In the genomic region with DNA sequence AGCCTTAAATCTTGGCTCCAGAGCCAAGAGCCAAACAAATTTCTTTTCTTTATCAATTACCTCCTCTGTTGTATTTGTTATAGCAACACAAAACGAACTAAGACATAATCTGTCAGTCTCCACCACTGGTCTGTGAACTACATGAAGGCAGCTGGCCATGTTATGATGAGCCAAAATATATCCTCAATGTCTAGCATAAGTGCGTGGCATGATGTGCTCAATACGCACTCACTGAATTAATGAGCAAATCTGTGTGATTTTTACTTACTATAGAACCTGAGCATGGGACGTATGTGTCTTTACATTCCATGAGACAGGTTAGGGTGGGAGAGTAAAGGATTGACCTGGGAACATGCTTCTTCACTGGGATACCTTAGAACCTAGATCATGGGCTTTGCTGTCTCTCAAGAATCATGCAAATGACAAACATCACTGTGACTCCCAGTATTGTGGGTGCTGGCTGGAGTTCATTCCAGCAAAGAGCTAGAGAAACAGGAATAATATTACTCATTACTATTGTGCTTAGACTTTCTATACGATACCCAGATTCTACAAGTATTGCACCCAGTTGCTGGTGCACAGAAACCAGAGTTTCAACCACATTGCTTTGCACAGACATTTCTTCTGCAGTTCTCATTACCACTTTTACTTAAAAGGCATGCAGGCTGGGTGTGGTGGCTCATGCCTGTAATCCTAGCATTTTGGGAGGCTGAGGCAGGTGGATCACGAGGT, we compare ENCODE assay signal across 31 cellular contexts.
DNase-seq lines count a peak whose midpoint lies in the region; ATAC-seq, FAIRE-seq and TF ChIP-seq lines count a peak whose summit lies in the region.
"Had no signal": no experiment of that assay in that cellular context is flagged by ENCODE, and none has a peak within 500 bp of the region (broad histone marks: within the 10 kb centered on the region; RNA-seq: fewer than 3 reads in every experiment).

No MANE protein-coding gene starts in this region.

- H3K27me3 Mint-ChIP-seq in activated CD4-positive, alpha-beta T cell treated with anti-CD3 and anti-CD28 coated beads, Interleukin-2, amount 10 ng/mL, durations not matched to agents 7 days and 5 days = no peaks in the 10 kb centered on the region
- H3K27me3 Mint-ChIP-seq: CD4-positive, alpha-beta T cell had no signal

- H3K9ac ChIP-seq in KMS-11 (no peak overlapping the region), K562 (ENCODE audit: insufficient read depth in 1 of 2, low read depth in 2 of 2, low read length in 2 of 2) (no peak overlapping the region)

- no TSS peak for BruUV-seq in K562 (replicated peaks; lab: Mats Ljungman, UMichigan)

- H3K36me3 ChIP-seq in KMS-11 (ENCODE audit: insufficient read depth) = no peaks in the 10 kb centered on the region
- no peaks in the 10 kb centered on the region for H3K36me3 ChIP-seq in K562 (ENCODE audit: control insufficient read depth, insufficient read depth, low read length)
- no peaks in the 10 kb centered on the region for H3K36me3 ChIP-seq in tibial nerve
- H3K36me3 ChIP-seq: cardiac muscle cell, HAP-1, right lobe of liver, uterus, WERI-Rb-1 had no signal

- DNase-seq in activated CD4-positive, alpha-beta T cell treated with anti-CD3 and anti-CD28 coated beads, Interleukin-2, amount 10 ng/mL, durations not matched to agents 7 days and 5 days = no peak
- DNase-seq in activated CD4-positive, alpha-beta T cell treated with anti-CD3 and anti-CD28 coated beads for 1 hour = no peak
- DNase-seq in K562 (ENCODE audit: extremely low read depth in 1 of 4, low spot score in 3 of 4) (no peak), tibial nerve (ENCODE audit: low spot score in 2 of 2) (no peak)
- DNase-seq in stimulated activated CD4-positive, alpha-beta T cell treated with anti-CD3 and anti-CD28 coated beads, Interleukin-2, amount 100 ng/mL, for 48 hours = no peak
- DNase-seq: 8988T; activated CD4-positive, alpha-beta T cell treated with anti-CD3 and anti-CD28 coated beads, Interleukin-2, amount 50 U/mL, for 1 hour; aorta; CD4-positive, alpha-beta T cell; cortex of kidney; DMS 273 treated with DMSO at 0.1 percent for 48 hours; EL; left colon; NCI-H1105; NCI-H1930; NCI-H524; stimulated activated CD4-positive, alpha-beta T cell treated with anti-CD3 and anti-CD28 coated beads, Interleukin-4, amount 100 ng/mL, for 1 hour; SW 1271; T1000; testis; uterus had no signal

- peaks cover 34% of the 10 kb centered on the region for H3K4me1 Mint-ChIP-seq in activated CD4-positive, alpha-beta T cell treated with anti-CD3 and anti-CD28 coated beads, Interleukin-2, amount 10 ng/mL, durations not matched to agents 7 days and 5 days

- no peak overlapping the region for H3K4me3 Mint-ChIP-seq in activated CD4-positive, alpha-beta T cell treated with anti-CD3 and anti-CD28 coated beads, Interleukin-2, amount 10 ng/mL, durations not matched to agents 7 days and 5 days
- H3K4me3 Mint-ChIP-seq: CD4-positive, alpha-beta T cell had no signal

- ATAC-seq in K562 (no peak), GM18873 (IDR thresholded peaks at IDR 0.05; ENCODE audit: low FRiP score, unreplicated experiment) (no peak)
- ATAC-seq: left colon, right lobe of liver had no signal

- no peaks in the 10 kb centered on the region for H3K9me1 ChIP-seq in K562 (ENCODE audit: control insufficient read depth, insufficient read depth, low read length)

- H3K36me3 Mint-ChIP-seq in activated CD4-positive, alpha-beta T cell treated with anti-CD3 and anti-CD28 coated beads, Interleukin-2, amount 10 ng/mL, durations not matched to agents 7 days and 5 days (ENCODE audit: low read depth) = no peaks in the 10 kb centered on the region

- H3K4me1 ChIP-seq in KMS-11 (ENCODE audit: low read depth, poor library complexity, severe bottlenecking) = peaks cover 20% of the 10 kb centered on the region
- no peaks in the 10 kb centered on the region for H3K4me1 ChIP-seq in K562 (replicated peaks in 1 of 2; ENCODE audit: control insufficient read depth in 2 of 2, insufficient read depth in 2 of 2, low read length in 2 of 2)
- no peaks in the 10 kb centered on the region for H3K4me1 ChIP-seq in tibial nerve
- H3K4me1 ChIP-seq: right lobe of liver, testis, uterus had no signal

- H3K4me3 ChIP-seq in KMS-11 (IDR thresholded peaks at IDR 0.05; ENCODE audit: insufficient read depth, low read depth, low read length) = no peak overlapping the region
- H3K4me3 ChIP-seq in K562 = no peak overlapping the region
- H3K4me3 ChIP-seq in tibial nerve = no peak overlapping the region
- H3K4me3 ChIP-seq: cardiac muscle cell, HAP-1, right lobe of liver, testis, uterus had no signal

- H3K27me3 ChIP-seq in KMS-11 (ENCODE audit: insufficient read depth, low read depth) (no peaks in the 10 kb centered on the region), K562 (ENCODE audit: control insufficient read depth in 2 of 2, insufficient read depth in 2 of 2, low read length in 2 of 2) (no peaks in the 10 kb centered on the region), tibial nerve (no peaks in the 10 kb centered on the region)
- H3K27me3 ChIP-seq: cardiac muscle cell, right lobe of liver, testis, uterus had no signal

- peaks cover 9% of the 10 kb centered on the region for H3K9me3 Mint-ChIP-seq in activated CD4-positive, alpha-beta T cell treated with anti-CD3 and anti-CD28 coated beads, Interleukin-2, amount 10 ng/mL, durations not matched to agents 7 days and 5 days

- peak overlapping the region; percentile 22 for H3K27ac Mint-ChIP-seq in activated CD4-positive, alpha-beta T cell treated with anti-CD3 and anti-CD28 coated beads, Interleukin-2, amount 10 ng/mL, durations not matched to agents 7 days and 5 days
- H3K27ac Mint-ChIP-seq: activated T-helper 2 cell treated with anti-CD3 and anti-CD28 coated beads, Interferon-gamma antibody, Interleukin-2, Interleukin-4, amounts not matched to agents 10 μg/mL and 5 μg/mL and 100 μg/mL, durations not matched to agents 14 hours and 24 hours and 36 hours had no signal

- TF ChIP-seq EP300 in K562 (IDR thresholded peaks at IDR 0.05; ENCODE audit: low read length) (no peak), tibial nerve (IDR thresholded peaks at IDR 0.05) (no peak)

- WGBS in K562 (ENCODE audit: insufficient coverage, low coverage, missing lambda C conversion rate) = 51% methylated on average over 5 of the region's 6 CpGs
- 81 to 85% methylated on average over 6 of the region's 6 CpGs for WGBS in tibial nerve, 2 donors

- H2AFZ ChIP-seq in KMS-11 (ENCODE audit: low read depth) (no peak overlapping the region), K562 (ENCODE audit: low read depth, low read length) (0 out of 2 replicates have a peak overlapping the region, but pooled peaks have one; percentile 9)

- CTCF ChIA-PET in activated CD4-positive, alpha-beta T cell treated with anti-CD3 and anti-CD28 coated beads, Interleukin-2, amount 10 ng/mL, durations not matched to agents 7 days and 5 days (lab: Charles Lee) = no interaction called here
- CTCF ChIA-PET in K562 (lab: Yijun Ruan, JAX; ENCODE audit: low intra/inter-chr PET ratio) = no interaction called here

- TF ChIP-seq RAD21 in K562 (CRISPR knock-in tag; conservative IDR thresholded peaks at IDR 0.05 in 1 of 2, IDR thresholded peaks at IDR 0.05 in 1 of 2) = no peak

- no peaks in the 10 kb centered on the region for H3K9me3 ChIP-seq in K562 (replicated peaks; ENCODE audit: control insufficient read depth, insufficient read depth, low read depth, low read length)
- H3K9me3 ChIP-seq in tibial nerve = peaks cover 0 to under 1% (median 0%) of the 10 kb centered on the region in 4 donors
- H3K9me3 ChIP-seq: HAP-1, right lobe of liver, testis, uterus had no signal

- TF ChIP-seq POLR2A in K562 (conservative IDR thresholded peaks at IDR 0.05) = no peak
- no peak for TF ChIP-seq POLR2A in tibial nerve (IDR thresholded peaks at IDR 0.05)

- FAIRE-seq in K562 (lab: Jason Lieb, UNC) = no peak
- FAIRE-seq: frontal cortex, RCC 7860 had no signal

- H3K27ac ChIP-seq in KMS-11 = no peak overlapping the region
- H3K27ac ChIP-seq in K562 (ENCODE audit: extremely low read depth, low read depth, low read length) = no peak overlapping the region
- H3K27ac ChIP-seq in tibial nerve = no peak overlapping the region
- H3K27ac ChIP-seq: cardiac muscle cell, right lobe of liver, testis, uterus had no signal

- in situ Hi-C loops in K562 (cut with MboI) = no loop called here

- H3K79me2 ChIP-seq in KMS-11 (ENCODE audit: insufficient read depth, low read depth) = no peaks in the 10 kb centered on the region
- no peaks in the 10 kb centered on the region for H3K79me2 ChIP-seq in K562 (ENCODE audit: control insufficient read depth, insufficient read depth, low read length)

- H3K4me2 ChIP-seq in KMS-11 = peak overlapping the region; percentile 7; the same call in 1 of the 2 replicates
- no peak overlapping the region for H3K4me2 ChIP-seq in K562 (ENCODE audit: insufficient read depth, low read length)

- POLR2A ChIA-PET in activated CD4-positive, alpha-beta T cell treated with anti-CD3 and anti-CD28 coated beads, Interleukin-2, amount 10 ng/mL, durations not matched to agents 7 days and 5 days (lab: Charles Lee) = no interaction called here
- POLR2A ChIA-PET in K562 (lab: Yijun Ruan, JAX) = no interaction called here

- TF ChIP-seq CTCF in KMS-11 (conservative IDR thresholded peaks at IDR 0.05; ENCODE audit: low read depth, low read length) (no peak), K562 (IDR thresholded peaks at IDR 0.05 in 2 of 3, conservative IDR thresholded peaks at IDR 0.05 in 1 of 3; ENCODE audit: insufficient read depth in 2 of 3, low read depth in 1 of 3, low read length in 3 of 3) (no peak), subcutaneous adipose tissue (IDR thresholded peaks at IDR 0.05; ENCODE audit: low read depth) (peak; percentile 79), tibial nerve (IDR thresholded peaks at IDR 0.05) (no peak)

- H4K20me1 ChIP-seq in KMS-11 (ENCODE audit: insufficient read depth) (no peaks in the 10 kb centered on the region), K562 (replicated peaks; ENCODE audit: control insufficient read depth, insufficient read depth, low read length) (no peaks in the 10 kb centered on the region)

- intact Hi-C loops in K562 (cut with micrococcal nuclease) = no loop called here

TF ChIP-seq in K562, 482 proteins besides CTCF, POLR2A, EP300 and RAD21 (continues in another document):
- TF ChIP-seq BRCA1 (IDR thresholded peaks at IDR 0.05) = no peak
- no peak for TF ChIP-seq BRCA1 (CRISPR knock-in tag; IDR thresholded peaks at IDR 0.05)
- no peak for TF ChIP-seq XRCC3 (IDR thresholded peaks at IDR 0.05)
- TF ChIP-seq MCM5 (IDR thresholded peaks at IDR 0.05; ENCODE audit: low read depth) = no peak
